16 cellular contexts compared by ENCODE assay signal in genomic region chr3:116201032-116201690, GRCh38.
"Had no signal": no experiment of that assay in that cellular context is flagged by ENCODE, and none has a peak within 500 bp of the region (broad histone marks: within the 10 kb centered on the region; RNA-seq: fewer than 3 reads in every experiment).

No MANE protein-coding gene starts in this region.

- H3K4me3 Mint-ChIP-seq: activated naive CD8-positive, alpha-beta T cell; effector memory CD8-positive, alpha-beta T cell; mesothelial cell of epicardium; nephron had no signal

- DNase-seq: activated CD4-positive, alpha-beta T cell treated with anti-CD3 and anti-CD28 coated beads, Interleukin-2, amount 50 U/mL, for 48 hours; activated gamma-delta T cell treated with Interleukin-2 at 50 U/mL for 16 hours; effector memory CD8-positive, alpha-beta T cell; foreskin fibroblast; glutamatergic neuron; stimulated activated CD4-positive, alpha-beta T cell treated with anti-CD3 and anti-CD28 coated beads, Interleukin-12 subunit alpha, Interleukin-12 subunit beta, amount 100 ng/mL, for 4 hours; stimulated activated CD4-positive, alpha-beta T cell treated with anti-CD3 and anti-CD28 coated beads, Interleukin-1b, Interleukin-23, amount 100 ng/mL, for 48 hours; stimulated activated CD8-positive, alpha-beta memory T cell treated with anti-CD3 and anti-CD28 coated beads, Interleukin-4, amount 100 ng/mL, for 48 hours; stimulated activated naive CD4-positive, alpha-beta T cell treated with Interleukin-2 at 50 U/mL for 16 hours; uterus; WERI-Rb-1 had no signal

- H3K36me3 Mint-ChIP-seq: activated naive CD8-positive, alpha-beta T cell; mesothelial cell of epicardium had no signal

- H3K27ac Mint-ChIP-seq: activated naive CD8-positive, alpha-beta T cell; effector memory CD8-positive, alpha-beta T cell; mesothelial cell of epicardium; nephron had no signal

- H3K9me3 Mint-ChIP-seq: nephron had no signal

- FAIRE-seq: keratinocyte had no signal

- ATAC-seq: effector memory CD8-positive, alpha-beta T cell; left lobe of liver had no signal

- H3K4me1 Mint-ChIP-seq: nephron had no signal
